Comparison of ENCODE assay signal across 1 cellular context in the genomic region with DNA sequence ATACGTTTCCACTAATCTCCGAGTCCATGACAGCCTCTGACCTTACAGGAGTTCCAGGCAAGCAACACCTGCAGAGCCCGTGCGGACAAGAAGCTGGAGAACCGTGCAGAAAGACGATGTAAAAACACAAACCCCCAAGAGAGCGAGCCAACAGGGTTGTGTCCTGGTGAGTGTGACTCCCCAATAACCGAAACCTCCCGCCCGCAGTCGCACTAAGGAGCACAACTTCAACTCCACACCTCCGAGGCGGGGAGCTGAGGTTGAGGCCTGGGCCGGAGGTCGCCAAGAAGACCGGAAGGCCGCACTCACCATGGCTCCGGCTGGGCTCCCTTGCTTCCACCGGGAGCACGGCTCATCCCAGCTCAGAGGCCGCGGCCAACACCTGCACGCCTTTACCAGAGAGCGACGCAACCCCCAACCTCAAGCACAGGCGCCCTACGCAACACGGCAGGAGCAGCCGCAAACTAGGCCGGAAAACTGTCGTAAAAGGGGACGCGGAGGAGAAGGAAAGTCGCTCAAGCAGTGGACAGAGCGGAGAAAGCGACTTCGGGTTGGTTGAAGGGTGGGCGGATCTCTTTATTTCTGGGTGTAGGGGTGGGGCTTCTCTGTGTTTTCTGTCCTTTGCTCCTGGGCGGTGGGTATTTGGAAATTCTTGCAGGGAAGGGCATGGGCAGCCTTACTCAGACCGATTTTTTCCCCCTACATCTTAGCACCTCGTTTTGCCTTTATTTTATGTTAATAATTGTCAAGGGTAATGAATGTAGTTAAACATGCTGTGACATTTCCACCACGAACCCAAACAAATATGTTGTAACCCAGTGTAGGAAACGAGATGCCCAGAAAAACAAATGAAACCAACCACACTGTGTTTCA.
TF ChIP-seq lines count a peak whose summit lies in the region.

A gene (minus strand): TSS at position 446 of the 873 bp plus-strand sequence. CDS start 134 bp downstream, at position 312.

TF ChIP-seq in HepG2, 621 proteins besides CTCF, POLR2A, EP300 and RAD21 (continued from another document and continues in another):
- TF ChIP-seq, protein P1, sequence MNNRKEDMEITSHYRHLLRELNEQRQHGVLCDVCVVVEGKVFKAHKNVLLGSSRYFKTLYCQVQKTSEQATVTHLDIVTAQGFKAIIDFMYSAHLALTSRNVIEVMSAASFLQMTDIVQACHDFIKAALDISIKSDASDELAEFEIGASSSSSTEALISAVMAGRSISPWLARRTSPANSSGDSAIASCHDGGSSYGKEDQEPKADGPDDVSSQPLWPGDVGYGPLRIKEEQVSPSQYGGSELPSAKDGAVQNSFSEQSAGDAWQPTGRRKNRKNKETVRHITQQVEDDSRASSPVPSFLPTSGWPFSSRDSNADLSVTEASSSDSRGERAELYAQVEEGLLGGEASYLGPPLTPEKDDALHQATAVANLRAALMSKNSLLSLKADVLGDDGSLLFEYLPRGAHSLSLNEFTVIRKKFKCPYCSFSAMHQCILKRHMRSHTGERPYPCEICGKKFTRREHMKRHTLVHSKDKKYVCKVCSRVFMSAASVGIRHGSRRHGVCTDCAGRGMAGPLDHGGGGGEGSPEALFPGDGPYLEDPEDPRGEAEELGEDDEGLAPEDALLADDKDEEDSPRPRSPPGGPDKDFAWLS (CRISPR knock-in tag; IDR thresholded peaks at IDR 0.05; ENCODE audit: borderline replicate concordance) = 0 out of 2 replicates have a peak, but pooled peaks have one; percentile 56
- TF ChIP-seq HDAC2 (CRISPR knock-in tag; IDR thresholded peaks at IDR 0.05) (peak; percentile 75), TAF1 (CRISPR knock-in tag; IDR thresholded peaks at IDR 0.05) (peak; percentile 96), SRSF1 (optimal IDR thresholded peaks at IDR 0.05; ENCODE audit: low read depth, low read length) (peak; percentile 85), MBNL3 (CRISPR knock-in tag; conservative IDR thresholded peaks at IDR 0.05) (no peak), YEATS2 (CRISPR knock-in tag; IDR thresholded peaks at IDR 0.05; ENCODE audit: borderline replicate concordance) (peak; percentile 91), MEIS1 (CRISPR knock-in tag; IDR thresholded peaks at IDR 0.05; ENCODE audit: borderline replicate concordance) (peak; percentile 94), CHCHD3 (CRISPR knock-in tag; IDR thresholded peaks at IDR 0.05) (no peak), ZNF343 (CRISPR knock-in tag; IDR thresholded peaks at IDR 0.05) (peak; percentile 81; the same call in 1 of the 2 replicates), ZFP41 (CRISPR knock-in tag; IDR thresholded peaks at IDR 0.05; ENCODE audit: borderline replicate concordance) (no peak), ZNF431 (CRISPR knock-in tag; IDR thresholded peaks at IDR 0.05; ENCODE audit: borderline replicate concordance, low read depth) (no peak; the same call in 1 of the 2 replicates), ZSCAN21 (CRISPR knock-in tag; IDR thresholded peaks at IDR 0.05; ENCODE audit: borderline replicate concordance) (peak; percentile 91), EEA1 (CRISPR knock-in tag; IDR thresholded peaks at IDR 0.05; ENCODE audit: borderline replicate concordance) (no peak), DNMT1 (CRISPR knock-in tag; IDR thresholded peaks at IDR 0.05) (no peak; the same call in 1 of the 2 replicates), ZZZ3 (CRISPR knock-in tag; IDR thresholded peaks at IDR 0.05; ENCODE audit: borderline replicate concordance) (peak; percentile 35; the same call in 1 of the 2 replicates), ZNF644 (CRISPR knock-in tag; IDR thresholded peaks at IDR 0.05; ENCODE audit: low read depth) (peak; percentile 70; the same call in 1 of the 2 replicates)
- TF ChIP-seq, protein P2, sequence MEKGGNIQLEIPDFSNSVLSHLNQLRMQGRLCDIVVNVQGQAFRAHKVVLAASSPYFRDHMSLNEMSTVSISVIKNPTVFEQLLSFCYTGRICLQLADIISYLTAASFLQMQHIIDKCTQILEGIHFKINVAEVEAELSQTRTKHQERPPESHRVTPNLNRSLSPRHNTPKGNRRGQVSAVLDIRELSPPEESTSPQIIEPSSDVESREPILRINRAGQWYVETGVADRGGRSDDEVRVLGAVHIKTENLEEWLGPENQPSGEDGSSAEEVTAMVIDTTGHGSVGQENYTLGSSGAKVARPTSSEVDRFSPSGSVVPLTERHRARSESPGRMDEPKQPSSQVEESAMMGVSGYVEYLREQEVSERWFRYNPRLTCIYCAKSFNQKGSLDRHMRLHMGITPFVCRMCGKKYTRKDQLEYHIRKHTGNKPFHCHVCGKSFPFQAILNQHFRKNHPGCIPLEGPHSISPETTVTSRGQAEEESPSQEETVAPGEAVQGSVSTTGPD (CRISPR knock-in tag; IDR thresholded peaks at IDR 0.05) = no peak
- TF ChIP-seq, protein P3, sequence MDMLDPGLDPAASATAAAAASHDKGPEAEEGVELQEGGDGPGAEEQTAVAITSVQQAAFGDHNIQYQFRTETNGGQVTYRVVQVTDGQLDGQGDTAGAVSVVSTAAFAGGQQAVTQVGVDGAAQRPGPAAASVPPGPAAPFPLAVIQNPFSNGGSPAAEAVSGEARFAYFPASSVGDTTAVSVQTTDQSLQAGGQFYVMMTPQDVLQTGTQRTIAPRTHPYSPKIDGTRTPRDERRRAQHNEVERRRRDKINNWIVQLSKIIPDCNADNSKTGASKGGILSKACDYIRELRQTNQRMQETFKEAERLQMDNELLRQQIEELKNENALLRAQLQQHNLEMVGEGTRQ (IDR thresholded peaks at IDR 0.05; ENCODE audit: low read depth, low read length) = no peak
- TF ChIP-seq, protein P3 (CRISPR knock-in tag; IDR thresholded peaks at IDR 0.05; ENCODE audit: borderline replicate concordance) = no peak; the same call in 1 of the 2 replicates
- TF ChIP-seq, protein P4, sequence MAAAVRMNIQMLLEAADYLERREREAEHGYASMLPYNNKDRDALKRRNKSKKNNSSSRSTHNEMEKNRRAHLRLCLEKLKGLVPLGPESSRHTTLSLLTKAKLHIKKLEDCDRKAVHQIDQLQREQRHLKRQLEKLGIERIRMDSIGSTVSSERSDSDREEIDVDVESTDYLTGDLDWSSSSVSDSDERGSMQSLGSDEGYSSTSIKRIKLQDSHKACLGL (CRISPR knock-in tag; IDR thresholded peaks at IDR 0.05) = peak; percentile 66; the same call in 1 of the 2 replicates
- TF ChIP-seq, protein P5, sequence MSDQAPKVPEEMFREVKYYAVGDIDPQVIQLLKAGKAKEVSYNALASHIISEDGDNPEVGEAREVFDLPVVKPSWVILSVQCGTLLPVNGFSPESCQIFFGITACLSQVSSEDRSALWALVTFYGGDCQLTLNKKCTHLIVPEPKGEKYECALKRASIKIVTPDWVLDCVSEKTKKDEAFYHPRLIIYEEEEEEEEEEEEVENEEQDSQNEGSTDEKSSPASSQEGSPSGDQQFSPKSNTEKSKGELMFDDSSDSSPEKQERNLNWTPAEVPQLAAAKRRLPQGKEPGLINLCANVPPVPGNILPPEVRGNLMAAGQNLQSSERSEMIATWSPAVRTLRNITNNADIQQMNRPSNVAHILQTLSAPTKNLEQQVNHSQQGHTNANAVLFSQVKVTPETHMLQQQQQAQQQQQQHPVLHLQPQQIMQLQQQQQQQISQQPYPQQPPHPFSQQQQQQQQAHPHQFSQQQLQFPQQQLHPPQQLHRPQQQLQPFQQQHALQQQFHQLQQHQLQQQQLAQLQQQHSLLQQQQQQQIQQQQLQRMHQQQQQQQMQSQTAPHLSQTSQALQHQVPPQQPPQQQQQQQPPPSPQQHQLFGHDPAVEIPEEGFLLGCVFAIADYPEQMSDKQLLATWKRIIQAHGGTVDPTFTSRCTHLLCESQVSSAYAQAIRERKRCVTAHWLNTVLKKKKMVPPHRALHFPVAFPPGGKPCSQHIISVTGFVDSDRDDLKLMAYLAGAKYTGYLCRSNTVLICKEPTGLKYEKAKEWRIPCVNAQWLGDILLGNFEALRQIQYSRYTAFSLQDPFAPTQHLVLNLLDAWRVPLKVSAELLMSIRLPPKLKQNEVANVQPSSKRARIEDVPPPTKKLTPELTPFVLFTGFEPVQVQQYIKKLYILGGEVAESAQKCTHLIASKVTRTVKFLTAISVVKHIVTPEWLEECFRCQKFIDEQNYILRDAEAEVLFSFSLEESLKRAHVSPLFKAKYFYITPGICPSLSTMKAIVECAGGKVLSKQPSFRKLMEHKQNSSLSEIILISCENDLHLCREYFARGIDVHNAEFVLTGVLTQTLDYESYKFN (CRISPR knock-in tag; conservative IDR thresholded peaks at IDR 0.05) = peak; percentile 64
- TF ChIP-seq, protein P6, sequence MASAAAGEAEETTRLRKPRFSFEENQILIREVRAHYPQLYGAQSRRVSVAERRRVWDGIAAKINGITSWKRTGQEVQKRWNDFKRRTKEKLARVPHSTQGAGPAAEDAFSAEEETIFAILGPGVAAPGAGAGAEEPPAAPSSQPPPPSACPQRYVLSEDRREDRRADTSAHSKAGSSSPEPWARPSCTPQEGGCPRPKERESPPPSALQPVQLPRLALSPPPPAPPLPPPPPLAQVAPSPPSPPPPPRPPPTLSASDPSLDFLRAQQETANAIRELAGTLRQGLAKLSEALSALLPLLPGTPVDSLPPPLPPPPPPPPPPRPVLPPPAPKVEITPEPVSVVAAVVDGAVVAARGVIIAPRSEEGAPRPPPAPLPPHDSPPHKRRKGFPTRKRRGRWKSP (CRISPR knock-in tag; IDR thresholded peaks at IDR 0.05) = peak; percentile 39; the same call in 1 of the 2 replicates
- TF ChIP-seq, protein P7, sequence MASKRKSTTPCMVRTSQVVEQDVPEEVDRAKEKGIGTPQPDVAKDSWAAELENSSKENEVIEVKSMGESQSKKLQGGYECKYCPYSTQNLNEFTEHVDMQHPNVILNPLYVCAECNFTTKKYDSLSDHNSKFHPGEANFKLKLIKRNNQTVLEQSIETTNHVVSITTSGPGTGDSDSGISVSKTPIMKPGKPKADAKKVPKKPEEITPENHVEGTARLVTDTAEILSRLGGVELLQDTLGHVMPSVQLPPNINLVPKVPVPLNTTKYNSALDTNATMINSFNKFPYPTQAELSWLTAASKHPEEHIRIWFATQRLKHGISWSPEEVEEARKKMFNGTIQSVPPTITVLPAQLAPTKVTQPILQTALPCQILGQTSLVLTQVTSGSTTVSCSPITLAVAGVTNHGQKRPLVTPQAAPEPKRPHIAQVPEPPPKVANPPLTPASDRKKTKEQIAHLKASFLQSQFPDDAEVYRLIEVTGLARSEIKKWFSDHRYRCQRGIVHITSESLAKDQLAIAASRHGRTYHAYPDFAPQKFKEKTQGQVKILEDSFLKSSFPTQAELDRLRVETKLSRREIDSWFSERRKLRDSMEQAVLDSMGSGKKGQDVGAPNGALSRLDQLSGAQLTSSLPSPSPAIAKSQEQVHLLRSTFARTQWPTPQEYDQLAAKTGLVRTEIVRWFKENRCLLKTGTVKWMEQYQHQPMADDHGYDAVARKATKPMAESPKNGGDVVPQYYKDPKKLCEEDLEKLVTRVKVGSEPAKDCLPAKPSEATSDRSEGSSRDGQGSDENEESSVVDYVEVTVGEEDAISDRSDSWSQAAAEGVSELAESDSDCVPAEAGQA (IDR thresholded peaks at IDR 0.05; ENCODE audit: low read depth) = peak; percentile 50; the same call in 1 of the 2 replicates
- TF ChIP-seq, protein P7 (CRISPR knock-in tag; IDR thresholded peaks at IDR 0.05; ENCODE audit: borderline replicate concordance) = no peak
- TF ChIP-seq, protein P8, sequence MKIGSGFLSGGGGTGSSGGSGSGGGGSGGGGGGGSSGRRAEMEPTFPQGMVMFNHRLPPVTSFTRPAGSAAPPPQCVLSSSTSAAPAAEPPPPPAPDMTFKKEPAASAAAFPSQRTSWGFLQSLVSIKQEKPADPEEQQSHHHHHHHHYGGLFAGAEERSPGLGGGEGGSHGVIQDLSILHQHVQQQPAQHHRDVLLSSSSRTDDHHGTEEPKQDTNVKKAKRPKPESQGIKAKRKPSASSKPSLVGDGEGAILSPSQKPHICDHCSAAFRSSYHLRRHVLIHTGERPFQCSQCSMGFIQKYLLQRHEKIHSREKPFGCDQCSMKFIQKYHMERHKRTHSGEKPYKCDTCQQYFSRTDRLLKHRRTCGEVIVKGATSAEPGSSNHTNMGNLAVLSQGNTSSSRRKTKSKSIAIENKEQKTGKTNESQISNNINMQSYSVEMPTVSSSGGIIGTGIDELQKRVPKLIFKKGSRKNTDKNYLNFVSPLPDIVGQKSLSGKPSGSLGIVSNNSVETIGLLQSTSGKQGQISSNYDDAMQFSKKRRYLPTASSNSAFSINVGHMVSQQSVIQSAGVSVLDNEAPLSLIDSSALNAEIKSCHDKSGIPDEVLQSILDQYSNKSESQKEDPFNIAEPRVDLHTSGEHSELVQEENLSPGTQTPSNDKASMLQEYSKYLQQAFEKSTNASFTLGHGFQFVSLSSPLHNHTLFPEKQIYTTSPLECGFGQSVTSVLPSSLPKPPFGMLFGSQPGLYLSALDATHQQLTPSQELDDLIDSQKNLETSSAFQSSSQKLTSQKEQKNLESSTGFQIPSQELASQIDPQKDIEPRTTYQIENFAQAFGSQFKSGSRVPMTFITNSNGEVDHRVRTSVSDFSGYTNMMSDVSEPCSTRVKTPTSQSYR (CRISPR knock-in tag; IDR thresholded peaks at IDR 0.05; ENCODE audit: borderline replicate concordance) = peak; percentile 95
- TF ChIP-seq, protein P9, sequence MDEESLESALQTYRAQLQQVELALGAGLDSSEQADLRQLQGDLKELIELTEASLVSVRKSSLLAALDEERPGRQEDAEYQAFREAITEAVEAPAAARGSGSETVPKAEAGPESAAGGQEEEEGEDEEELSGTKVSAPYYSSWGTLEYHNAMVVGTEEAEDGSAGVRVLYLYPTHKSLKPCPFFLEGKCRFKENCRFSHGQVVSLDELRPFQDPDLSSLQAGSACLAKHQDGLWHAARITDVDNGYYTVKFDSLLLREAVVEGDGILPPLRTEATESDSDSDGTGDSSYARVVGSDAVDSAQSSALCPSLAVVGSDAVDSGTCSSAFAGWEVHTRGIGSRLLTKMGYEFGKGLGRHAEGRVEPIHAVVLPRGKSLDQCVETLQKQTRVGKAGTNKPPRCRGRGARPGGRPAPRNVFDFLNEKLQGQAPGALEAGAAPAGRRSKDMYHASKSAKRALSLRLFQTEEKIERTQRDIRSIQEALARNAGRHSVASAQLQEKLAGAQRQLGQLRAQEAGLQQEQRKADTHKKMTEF (CRISPR knock-in tag; IDR thresholded peaks at IDR 0.05) = 0 out of 2 replicates have a peak, but pooled peaks have one; percentile 68
